In genomic region chr20:56393653-56394052, GRCh38 we compare ENCODE assay signal across 11 cellular contexts. TPM values are rescaled to one million over a fixed set of nuclear protein-coding genes. Genes with fewer than 3 reads are reported as not detected.
DNase-seq lines count a peak whose midpoint lies in the region; ATAC-seq, FAIRE-seq and TF ChIP-seq lines count a peak whose summit lies in the region.
"Had no signal": no experiment of that assay in that cellular context is flagged by ENCODE, and none has a peak within 500 bp of the region (broad histone marks: within the 10 kb centered on the region; RNA-seq: fewer than 3 reads in every experiment).

No MANE protein-coding gene starts in this region.

- POLR2A ChIA-PET in HepG2 (lab: Yijun Ruan, JAX): interaction anchor here (1.6 to 4.1 kb wide), 3 partner anchors 17 to 35 kb away, joined by 3 to 91 read pairs (median 50); partner anchors contain the start of genes CASS4 and FAM210B

- peak overlapping the region; percentile 92 to 94 (median 93) for H3K4me3 ChIP-seq in HepG2 (replicated peaks in 1 of 3; ENCODE audit: insufficient read depth in 1 of 3, low read depth in 2 of 3, low read length in 3 of 3)
- peak overlapping the region in 1 of 3 donors; percentile 75 for H3K4me3 ChIP-seq in right lobe of liver
- peak overlapping the region; percentile 75 to 98 (median 92) for H3K4me3 ChIP-seq in mammary epithelial cell (replicated peaks in 1 of 3; ENCODE audit: insufficient read depth in 1 of 3, low read depth in 2 of 3, low read length in 3 of 3)
- peak overlapping the region; percentile 90 for H3K4me3 ChIP-seq in mesodermal cell (ENCODE audit: extremely low read depth, insufficient read depth, low read length, poor library complexity, severe bottlenecking)

- H4K20me1 ChIP-seq in HepG2 (ENCODE audit: insufficient read depth, low read length): no peaks in the 10 kb centered on the region
- no peaks in the 10 kb centered on the region for H4K20me1 ChIP-seq in mammary epithelial cell (ENCODE audit: insufficient read depth, low read length)

- dilution Hi-C loops in mammary epithelial cell (cut with HindIII; ENCODE audit: low sequenced_read_pairs): no loop called here

- no peaks in the 10 kb centered on the region for H3K9me3 ChIP-seq in HepG2 (ENCODE audit: low read length)
- H3K9me3 ChIP-seq in right lobe of liver: no peaks in the 10 kb centered on the region
- H3K9me3 ChIP-seq in mammary epithelial cell (replicated peaks; ENCODE audit: insufficient read depth, low read length): no peaks in the 10 kb centered on the region
- no peaks in the 10 kb centered on the region for H3K9me3 ChIP-seq in mesodermal cell (ENCODE audit: control insufficient read depth, low read length)

- FAIRE-seq in HepG2 (lab: Jason Lieb, UNC): no peak

- no peak for DNase-seq in HepG2 (ENCODE audit: low spot score)
- DNase-seq in right lobe of liver: no peak
- DNase-seq in mammary epithelial cell: no peak
- DNase-seq in inferior parietal cortex (ENCODE audit: extremely low spot score): no peak
- no peak for DNase-seq in OCI-M1 (lab: John Stamatoyannopoulos, UW)
- DNase-seq in NCI-H2107 treated with DMSO at 0.1 percent for 48 hours (lab: John Stamatoyannopoulos, UW; ENCODE audit: unreplicated experiment): no peak
- no peak for DNase-seq in NCI-H510A treated with DMSO at 0.1 percent for 48 hours (lab: John Stamatoyannopoulos, UW)
- DNase-seq: activated gamma-delta T cell treated with Interleukin-2 at 50 U/mL for 16 hours, NCI-H2029 treated with DMSO at 0.1 percent for 48 hours, T-helper 17 cell had no signal

- BruUV-seq in HepG2 (replicated peaks; lab: Mats Ljungman, UMichigan) (no TSS peak), mammary epithelial cell (replicated peaks; lab: Mats Ljungman, UMichigan) (no TSS peak)

- intact Hi-C loops in HepG2 (cut with micrococcal nuclease; ENCODE audit: unreplicated experiment): loop anchor here (2.0 kb wide), 2 partner anchors 31 to 75 kb away; partner anchors contain the start of gene RTF2
- intact Hi-C loops in right lobe of liver (cut with DNase I): no loop called here
- intact Hi-C loops in mammary epithelial cell (cut with micrococcal nuclease): loop anchor here (2.0 kb wide), 1 partner anchor 19 kb away; no protein-coding TSS in a partner anchor

- no peak for TF ChIP-seq CTCF in HepG2 (CRISPR knock-in tag; IDR thresholded peaks at IDR 0.05)
- TF ChIP-seq CTCF in right lobe of liver (IDR thresholded peaks at IDR 0.05): no peak
- TF ChIP-seq CTCF in mammary epithelial cell (conservative IDR thresholded peaks at IDR 0.05 in 1 of 2, IDR thresholded peaks at IDR 0.05 in 1 of 2; ENCODE audit: extremely low read depth in 1 of 2, insufficient read depth in 1 of 2, low read depth in 1 of 2, low read length in 2 of 2): no peak

- no peak for ATAC-seq in HepG2
- ATAC-seq in right lobe of liver: no peak

- CTCF ChIA-PET in HepG2 (lab: Yijun Ruan, JAX; ENCODE audit: low intra/inter-chr PET ratio, low total read pairs) (no interaction called here), mammary epithelial cell (lab: Charles Lee; ENCODE audit: low non-redundant PET) (no interaction called here)

- H3K27ac ChIP-seq in HepG2 (ENCODE audit: extremely low read length, insufficient read depth, low read length) (peak overlapping the region; percentile 88), right lobe of liver (no peak overlapping the region), mammary epithelial cell (ENCODE audit: insufficient read depth, low read depth, low read length) (peak overlapping the region; percentile 75), mesodermal cell (ENCODE audit: low read depth, low read length, severe bottlenecking) (no peak overlapping the region)

- 62% methylated on average over 8 of the region's 8 CpGs for WGBS in HepG2 (ENCODE audit: low lambda C conversion rate)
- 72% methylated on average over 8 of the region's 8 CpGs for WGBS in right lobe of liver (ENCODE audit: insufficient coverage, low coverage, low lambda C conversion rate, missing lambda C conversion rate)
- WGBS in mammary epithelial cell (ENCODE audit: low coverage, missing lambda C conversion rate): 45% methylated on average over 8 of the region's 8 CpGs
- WGBS in mesodermal cell (ENCODE audit: insufficient coverage in 2 of 2), 2 experiments: 66 to 72% methylated on average over 7 of the region's 8 CpGs

- no peak for TF ChIP-seq RAD21 in HepG2 (CRISPR knock-in tag; IDR thresholded peaks at IDR 0.05)

- H2AFZ ChIP-seq in HepG2 (ENCODE audit: low read length) (no peak overlapping the region), mammary epithelial cell (ENCODE audit: low read depth, low read length) (no peak overlapping the region)

- H3K4me2 ChIP-seq in HepG2 (ENCODE audit: low read depth, low read length) (peak overlapping the region; percentile 94), mammary epithelial cell (ENCODE audit: insufficient read depth, low read depth, low read length) (peak overlapping the region; percentile 89)

- H3K79me2 ChIP-seq in HepG2 (ENCODE audit: insufficient read depth, low read length) (peaks cover 60% of the 10 kb centered on the region), mammary epithelial cell (ENCODE audit: insufficient read depth, low read length) (peaks cover 79% of the 10 kb centered on the region)

- H3K9ac ChIP-seq in HepG2 (ENCODE audit: insufficient read depth, low read depth, low read length): peak overlapping the region; percentile 93
- H3K9ac ChIP-seq in mammary epithelial cell (ENCODE audit: insufficient read depth, low read length): peak overlapping the region; percentile 89

- no peak for TF ChIP-seq POLR2A in HepG2 (IDR thresholded peaks at IDR 0.05; ENCODE audit: insufficient read depth in 1 of 2, low read depth in 2 of 2, low read length in 2 of 2)
- no peak for TF ChIP-seq POLR2A in right lobe of liver (IDR thresholded peaks at IDR 0.05)

- peaks cover 0 to 4% of the 10 kb centered on the region in 2 experiments; a peak in 1 of 5 replicates for H3K27me3 ChIP-seq in HepG2 (ENCODE audit: control insufficient read depth in 1 of 2, insufficient read depth in 2 of 2, low read length in 2 of 2)
- no peaks in the 10 kb centered on the region for H3K27me3 ChIP-seq in right lobe of liver
- H3K27me3 ChIP-seq in mammary epithelial cell (ENCODE audit: insufficient read depth, low read length): no peaks in the 10 kb centered on the region

- in situ Hi-C loops in HepG2 (cut with HindIII; ENCODE audit: extremely low pct_ligation_motif_present, low pct_unique_long_range_greater_than_20kb): no loop called here
- in situ Hi-C loops in mammary epithelial cell (cut with MboI; ENCODE audit: low sequenced_read_pairs in 2 of 2): no loop called here

- TF ChIP-seq EP300 in HepG2 (IDR thresholded peaks at IDR 0.05; ENCODE audit: low read depth in 2 of 2, low read length in 2 of 2) (no peak), HepG2 (CRISPR knock-in tag; IDR thresholded peaks at IDR 0.05; ENCODE audit: borderline replicate concordance) (no peak)

- peaks cover 21 to 47% of the 10 kb centered on the region in 2 experiments for H3K36me3 ChIP-seq in HepG2 (replicated peaks in 1 of 2; ENCODE audit: control insufficient read depth in 1 of 2, insufficient read depth in 2 of 2, low read length in 2 of 2)
- H3K36me3 ChIP-seq in right lobe of liver: peaks cover 0 to 36% (median 15%) of the 10 kb centered on the region in 4 donors
- peaks cover 38% of the 10 kb centered on the region for H3K36me3 ChIP-seq in mammary epithelial cell (ENCODE audit: insufficient read depth, low read length)
- peaks cover 62% of the 10 kb centered on the region for H3K36me3 ChIP-seq in mesodermal cell (ENCODE audit: control insufficient read depth, insufficient read depth, low read length)

- H3K4me1 ChIP-seq in HepG2 (ENCODE audit: insufficient read depth, low read length) (peaks cover 38% of the 10 kb centered on the region), right lobe of liver (peaks cover 0 to 12% (median 0%) of the 10 kb centered on the region in 4 donors), mammary epithelial cell (ENCODE audit: insufficient read depth, low read length) (peaks cover 16% of the 10 kb centered on the region), mesodermal cell (ENCODE audit: control insufficient read depth, insufficient read depth, low read length, poor library complexity, severe bottlenecking) (peaks cover 13% of the 10 kb centered on the region)

RNA-seq across cellular contexts. Expression of gene CSTF1, which starts 1.2 kb away (rescaled TPM):
- total RNA-seq in HepG2 (2016; rRNA removed; fragmentation: Illumina TruSeq; extraction: Trizol) (70.9 and 105 TPM in 2 replicates), right lobe of liver (10 to 100 TPM; 14.9 to 27.2 (median 16.6) TPM), mammary epithelial cell (10 to 100 TPM; 33.4 to 35.0 TPM)
- 17.0 and 17.9 TPM in 2 replicates for total RNA-seq in HepG2 (2016; cell fraction: cytosol; rRNA removed; fragmentation: Illumina TruSeq; extraction: Trizol; ENCODE audit: low read depth)
- 72.4 and 104 TPM in 2 replicates for total RNA-seq in HepG2 (2016; cell fraction: insoluble cytoplasmic fraction; rRNA removed; fragmentation: Illumina TruSeq; extraction: Trizol)
- total RNA-seq in HepG2 (2016; cell fraction: membrane; rRNA removed; fragmentation: Illumina TruSeq; extraction: Trizol): 37.3 and 42.3 TPM in 2 replicates
- 53.7 and 58.2 TPM in 2 replicates for total RNA-seq in HepG2 (2016; cell fraction: nucleus; rRNA removed; fragmentation: Illumina TruSeq; extraction: Trizol)
- polyA plus RNA-seq in HepG2 (2011; rRNA removed) (67.9 and 100 TPM in 2 replicates), mammary epithelial cell (47.6 TPM)
- polyA plus RNA-seq in HepG2 (2011; cell fraction: cytosol; rRNA removed): 63.9 and 67.0 TPM in 2 replicates
- polyA plus RNA-seq in HepG2 (2011; cell fraction: nucleus; rRNA removed): 63.5 and 65.1 TPM in 2 replicates
- polyA plus RNA-seq in HepG2 (2012): 39.4 and 55.3 TPM in 2 replicates
- polyA plus RNA-seq in HepG2 (2016; cell fraction: cytosol; fragmentation: Illumina TruSeq; extraction: Trizol; ENCODE audit: low read depth): 8.4 and 10.8 TPM in 2 replicates
- polyA plus RNA-seq in HepG2 (2016; cell fraction: insoluble cytoplasmic fraction; fragmentation: Illumina TruSeq; extraction: Trizol; ENCODE audit: low read depth): 89.9 and 97.0 TPM in 2 replicates
- 17.6 and 17.8 TPM in 2 replicates for polyA plus RNA-seq in HepG2 (2016; cell fraction: membrane; fragmentation: Illumina TruSeq; extraction: Trizol; ENCODE audit: low read depth)
- polyA plus RNA-seq in HepG2 (2016; cell fraction: nucleus; fragmentation: Illumina TruSeq; extraction: Trizol; ENCODE audit: insufficient read depth, low read depth): 76.3 and 78.8 TPM in 2 replicates
- 186 and 265 TPM in 2 replicates for polyA minus RNA-seq in HepG2 (2011; rRNA and poly(A)+ RNA removed; ENCODE audit: low replicate concordance)
- 59.5 and 62.1 TPM in 2 replicates for polyA minus RNA-seq in HepG2 (2011; cell fraction: cytosol; rRNA and poly(A)+ RNA removed)
- 49.2 and 64.4 TPM in 2 replicates for polyA minus RNA-seq in HepG2 (2011; cell fraction: nucleus; rRNA and poly(A)+ RNA removed)
- polyA minus RNA-seq in mammary epithelial cell: 170 TPM
- 40.4 TPM for polyA plus RNA-seq in mesodermal cell (2013, experiment 1 of 2)
- polyA plus RNA-seq in mesodermal cell (2013, experiment 2 of 2): 36.6 TPM

RNA-seq across cellular contexts. Expression of gene AURKA, which starts 1.6 kb away (rescaled TPM):
- total RNA-seq in HepG2 (2016; rRNA removed; fragmentation: Illumina TruSeq; extraction: Trizol): 224 and 335 TPM in 2 replicates
- 127 and 136 TPM in 2 replicates for total RNA-seq in HepG2 (2016; cell fraction: cytosol; rRNA removed; fragmentation: Illumina TruSeq; extraction: Trizol; ENCODE audit: low read depth)
- 218 and 331 TPM in 2 replicates for total RNA-seq in HepG2 (2016; cell fraction: insoluble cytoplasmic fraction; rRNA removed; fragmentation: Illumina TruSeq; extraction: Trizol)
- 173 and 174 TPM in 2 replicates for total RNA-seq in HepG2 (2016; cell fraction: membrane; rRNA removed; fragmentation: Illumina TruSeq; extraction: Trizol)
- total RNA-seq in HepG2 (2016; cell fraction: nucleus; rRNA removed; fragmentation: Illumina TruSeq; extraction: Trizol): 85.9 and 90.8 TPM in 2 replicates
- 55.7 and 96.4 TPM in 2 replicates for polyA plus RNA-seq in HepG2 (2011; rRNA removed)
- 60.3 and 70.8 TPM in 2 replicates for polyA plus RNA-seq in HepG2 (2011; cell fraction: cytosol; rRNA removed)
- polyA plus RNA-seq in HepG2 (2011; cell fraction: nucleus; rRNA removed): 23.6 and 31.7 TPM in 2 replicates
- polyA plus RNA-seq in HepG2 (2012): 41.6 and 70.4 TPM in 2 replicates
- 36.5 and 39.6 TPM in 2 replicates for polyA plus RNA-seq in HepG2 (2016; cell fraction: cytosol; fragmentation: Illumina TruSeq; extraction: Trizol; ENCODE audit: low read depth)
- polyA plus RNA-seq in HepG2 (2016; cell fraction: insoluble cytoplasmic fraction; fragmentation: Illumina TruSeq; extraction: Trizol; ENCODE audit: low read depth): 285 and 289 TPM in 2 replicates
- polyA plus RNA-seq in HepG2 (2016; cell fraction: membrane; fragmentation: Illumina TruSeq; extraction: Trizol; ENCODE audit: low read depth): 72.5 and 73.7 TPM in 2 replicates
- 111 and 116 TPM in 2 replicates for polyA plus RNA-seq in HepG2 (2016; cell fraction: nucleus; fragmentation: Illumina TruSeq; extraction: Trizol; ENCODE audit: insufficient read depth, low read depth)
- 63.7 and 146 TPM in 2 replicates for polyA minus RNA-seq in HepG2 (2011; rRNA and poly(A)+ RNA removed; ENCODE audit: low replicate concordance)
- 43.1 and 61.1 TPM in 2 replicates for polyA minus RNA-seq in HepG2 (2011; cell fraction: cytosol; rRNA and poly(A)+ RNA removed)
- 25.4 and 35.1 TPM in 2 replicates for polyA minus RNA-seq in HepG2 (2011; cell fraction: nucleus; rRNA and poly(A)+ RNA removed)
- total RNA-seq in right lobe of liver: 1 to 10 TPM; 1.5 to 7.4 (median 2.5) TPM
- 10 to 100 TPM in 1 of 2 donors, 1 to 10 TPM in 1; 6.0 to 44.3 TPM for total RNA-seq in mammary epithelial cell
- polyA plus RNA-seq in mammary epithelial cell: 59.3 TPM
- 44.4 TPM for polyA minus RNA-seq in mammary epithelial cell
- polyA plus RNA-seq in mesodermal cell (2013, experiment 1 of 2): 61.5 TPM
- polyA plus RNA-seq in mesodermal cell (2013, experiment 2 of 2): 65.7 TPM

RNA-seq across cellular contexts. Expression of gene CASS4, which starts 18.4 kb away (rescaled TPM):
- total RNA-seq in HepG2 (2016; rRNA removed; fragmentation: Illumina TruSeq; extraction: Trizol): 0.38 and 0.49 TPM in 2 replicates
- 0.09 TPM in 1 of 2 replicates, not detected in the other for total RNA-seq in HepG2 (2016; cell fraction: cytosol; rRNA removed; fragmentation: Illumina TruSeq; extraction: Trizol; ENCODE audit: low read depth)
- 0.28 and 0.35 TPM in 2 replicates for total RNA-seq in HepG2 (2016; cell fraction: insoluble cytoplasmic fraction; rRNA removed; fragmentation: Illumina TruSeq; extraction: Trizol)
- total RNA-seq in HepG2 (2016; cell fraction: membrane; rRNA removed; fragmentation: Illumina TruSeq; extraction: Trizol): 0.17 and 0.31 TPM in 2 replicates
- total RNA-seq in HepG2 (2016; cell fraction: nucleus; rRNA removed; fragmentation: Illumina TruSeq; extraction: Trizol): 0.53 and 0.65 TPM in 2 replicates
- polyA plus RNA-seq in HepG2 (2011; rRNA removed): 0.17 and 0.25 TPM in 2 replicates
- 0.10 and 0.17 TPM in 2 replicates for polyA plus RNA-seq in HepG2 (2011; cell fraction: cytosol; rRNA removed)
- polyA plus RNA-seq in HepG2 (2011; cell fraction: nucleus; rRNA removed): 0.35 and 0.50 TPM in 2 replicates
- polyA plus RNA-seq in HepG2 (2012): 0.17 and 0.23 TPM in 2 replicates
- polyA plus RNA-seq in HepG2 (2016; cell fraction: cytosol; fragmentation: Illumina TruSeq; extraction: Trizol; ENCODE audit: low read depth): not detected in 2 replicates
- 0.30 and 0.41 TPM in 2 replicates for polyA plus RNA-seq in HepG2 (2016; cell fraction: insoluble cytoplasmic fraction; fragmentation: Illumina TruSeq; extraction: Trizol; ENCODE audit: low read depth)
- 0.06 and 0.08 TPM in 2 replicates for polyA plus RNA-seq in HepG2 (2016; cell fraction: membrane; fragmentation: Illumina TruSeq; extraction: Trizol; ENCODE audit: low read depth)
- 0.21 and 0.48 TPM in 2 replicates for polyA plus RNA-seq in HepG2 (2016; cell fraction: nucleus; fragmentation: Illumina TruSeq; extraction: Trizol; ENCODE audit: insufficient read depth, low read depth)
- polyA minus RNA-seq in HepG2 (2011; rRNA and poly(A)+ RNA removed; ENCODE audit: low replicate concordance): 0.06 and 0.07 TPM in 2 replicates
- polyA minus RNA-seq in HepG2 (2011; cell fraction: cytosol; rRNA and poly(A)+ RNA removed): 0.26 TPM in 1 of 2 replicates, not detected in the other
- 0.26 and 0.50 TPM in 2 replicates for polyA minus RNA-seq in HepG2 (2011; cell fraction: nucleus; rRNA and poly(A)+ RNA removed)
- 1 to 10 TPM in 2 of 6 experiments, under 1 TPM in 4; 0.66 to 2.1 (median 0.83) TPM for total RNA-seq in right lobe of liver
- total RNA-seq in mammary epithelial cell: under 1 TPM in 1 of 2 donors, not detected in 1; under 0.01 TPM
- polyA plus RNA-seq in mammary epithelial cell: not detected
- polyA minus RNA-seq in mammary epithelial cell: not detected
- polyA plus RNA-seq in mesodermal cell (2013, experiment 1 of 2): 0.26 TPM
- 0.40 TPM for polyA plus RNA-seq in mesodermal cell (2013, experiment 2 of 2)

RNA-seq across cellular contexts. Expression of gene FAM210B, which starts 34.9 kb away (rescaled TPM):
- 75.9 and 88.4 TPM in 2 replicates for total RNA-seq in HepG2 (2016; rRNA removed; fragmentation: Illumina TruSeq; extraction: Trizol)
- 43.4 and 46.3 TPM in 2 replicates for total RNA-seq in HepG2 (2016; cell fraction: cytosol; rRNA removed; fragmentation: Illumina TruSeq; extraction: Trizol; ENCODE audit: low read depth)
- 80.4 and 87.7 TPM in 2 replicates for total RNA-seq in HepG2 (2016; cell fraction: insoluble cytoplasmic fraction; rRNA removed; fragmentation: Illumina TruSeq; extraction: Trizol)
- total RNA-seq in HepG2 (2016; cell fraction: membrane; rRNA removed; fragmentation: Illumina TruSeq; extraction: Trizol): 112 and 113 TPM in 2 replicates
- 48.9 and 57.6 TPM in 2 replicates for total RNA-seq in HepG2 (2016; cell fraction: nucleus; rRNA removed; fragmentation: Illumina TruSeq; extraction: Trizol)
- 107 and 111 TPM in 2 replicates for polyA plus RNA-seq in HepG2 (2011; rRNA removed)
- polyA plus RNA-seq in HepG2 (2011; cell fraction: cytosol; rRNA removed): 81.6 and 121 TPM in 2 replicates
- 21.7 and 28.8 TPM in 2 replicates for polyA plus RNA-seq in HepG2 (2011; cell fraction: nucleus; rRNA removed)
- polyA plus RNA-seq in HepG2 (2012): 87.6 and 100 TPM in 2 replicates
- 74.9 and 84.3 TPM in 2 replicates for polyA plus RNA-seq in HepG2 (2016; cell fraction: cytosol; fragmentation: Illumina TruSeq; extraction: Trizol; ENCODE audit: low read depth)
- polyA plus RNA-seq in HepG2 (2016; cell fraction: insoluble cytoplasmic fraction; fragmentation: Illumina TruSeq; extraction: Trizol; ENCODE audit: low read depth): 128 and 133 TPM in 2 replicates
- polyA plus RNA-seq in HepG2 (2016; cell fraction: membrane; fragmentation: Illumina TruSeq; extraction: Trizol; ENCODE audit: low read depth): 136 and 137 TPM in 2 replicates
- 94.3 and 100 TPM in 2 replicates for polyA plus RNA-seq in HepG2 (2016; cell fraction: nucleus; fragmentation: Illumina TruSeq; extraction: Trizol; ENCODE audit: insufficient read depth, low read depth)
- 14.9 and 72.3 TPM in 2 replicates for polyA minus RNA-seq in HepG2 (2011; rRNA and poly(A)+ RNA removed; ENCODE audit: low replicate concordance)
- 60.3 and 67.3 TPM in 2 replicates for polyA minus RNA-seq in HepG2 (2011; cell fraction: cytosol; rRNA and poly(A)+ RNA removed)
- 45.2 and 49.0 TPM in 2 replicates for polyA minus RNA-seq in HepG2 (2011; cell fraction: nucleus; rRNA and poly(A)+ RNA removed)
- 10 to 100 TPM; 31.6 to 66.5 (median 42.8) TPM for total RNA-seq in right lobe of liver
- 100 to 1,000 TPM in 1 of 2 donors, 10 to 100 TPM in 1; 51.6 to 125 TPM for total RNA-seq in mammary epithelial cell
- polyA plus RNA-seq in mammary epithelial cell: 35.3 TPM
- polyA minus RNA-seq in mammary epithelial cell: 8.9 TPM
- 68.3 TPM for polyA plus RNA-seq in mesodermal cell (2013, experiment 1 of 2)
- 66.5 TPM for polyA plus RNA-seq in mesodermal cell (2013, experiment 2 of 2)

Comparison
In these comparisons a context has a peak if more than half of its experiments do, and no peak if none do; other contexts are left out.
1. H3K27ac ChIP-seq: peak in HepG2 (single experiment) and mammary epithelial cell (single experiment); none in right lobe of liver (0 of 3) and mesodermal cell (single experiment).
2. intact Hi-C loops: an anchor here in HepG2 (2.0 kb wide) and mammary epithelial cell (2.0 kb wide); none called in right lobe of liver.